ENCODE assay signal across 16 cellular contexts in genomic region chr14:76446486-76446885, GRCh38.
A peak's percentile ranks its signal among the peaks of the same experiment; 100 is the strongest.
DNase-seq lines count a peak whose midpoint lies in the region; ATAC-seq and TF ChIP-seq lines count a peak whose summit lies in the region.
"Had no signal": no experiment of that assay in that cellular context is flagged by ENCODE, and none has a peak within 500 bp of the region (broad histone marks: within the 10 kb centered on the region; RNA-seq: fewer than 3 reads in every experiment).

No MANE protein-coding gene starts in this region.

- H3K4ac ChIP-seq in mesendoderm (ENCODE audit: low read depth, low read length) = no peak overlapping the region

- H3K9me2 ChIP-seq in SK-N-SH = no peaks in the 10 kb centered on the region

- H4K20me1 ChIP-seq in SK-N-SH (ENCODE audit: insufficient read depth) = no peaks in the 10 kb centered on the region

- no peaks in the 10 kb centered on the region for H3F3A ChIP-seq in SK-N-SH (replicated peaks; ENCODE audit: insufficient read depth)

- CTCF ChIA-PET in SK-N-SH (lab: Yijun Ruan, JAX) = interaction anchor here (1.0 to 2.1 kb wide), 5 partner anchors 10 to 201 kb away, joined by 4 to 7 read pairs (median 5); no protein-coding TSS in a partner anchor

- H2AK5ac ChIP-seq in mesendoderm (ENCODE audit: low read length) = no peak overlapping the region

- no peak for TF ChIP-seq RAD21 in SK-N-SH (IDR thresholded peaks at IDR 0.05; ENCODE audit: low read length)

- POLR2A ChIA-PET in SK-N-SH (lab: Yijun Ruan, JAX) = no interaction called here

- 0 out of 4 replicates have a peak, but pooled peaks of 1 of the 2 experiments have one; percentile 31 for TF ChIP-seq EP300 in SK-N-SH (IDR thresholded peaks at IDR 0.05; ENCODE audit: borderline replicate concordance in 1 of 2, low read depth in 1 of 2, low read length in 1 of 2)

- no peak overlapping the region for H3K9ac ChIP-seq in SK-N-SH
- H3K9ac ChIP-seq in mesendoderm (ENCODE audit: low read length) = no peak overlapping the region

- H3K36me3 ChIP-seq in SK-N-SH (replicated peaks in 1 of 2; ENCODE audit: control insufficient read depth in 1 of 2, insufficient read depth in 2 of 2, low read length in 1 of 2) (no peaks in the 10 kb centered on the region), mesendoderm (ENCODE audit: control insufficient read depth, insufficient read depth, low read length) (no peaks in the 10 kb centered on the region), BE2C (no peaks in the 10 kb centered on the region)

- H3K27ac ChIP-seq in SK-N-SH (ENCODE audit: low read depth in 2 of 2, low read length in 1 of 2) (no peak overlapping the region), mesendoderm (ENCODE audit: low read depth, low read length) (no peak overlapping the region)
- H3K27ac ChIP-seq: 22Rv1 had no signal

- TF ChIP-seq POLR2A in erythroblast (IDR thresholded peaks at IDR 0.05; ENCODE audit: low read length) = no peak

- no peak overlapping the region for H2BK15ac ChIP-seq in mesendoderm (replicated peaks; ENCODE audit: low read depth)

- H3K79me1 ChIP-seq in mesendoderm (ENCODE audit: low read length) = no peaks in the 10 kb centered on the region

- H3K56ac ChIP-seq in mesendoderm (ENCODE audit: low read length) = no peak overlapping the region

- no peak for ATAC-seq in SK-N-SH treated with all-trans-retinoic acid at 6 μM for 48 hours

- H4K5ac ChIP-seq in mesendoderm (ENCODE audit: low read length) = no peak overlapping the region

- H3K9me3 ChIP-seq in SK-N-SH (no peaks in the 10 kb centered on the region), BE2C (no peaks in the 10 kb centered on the region)
- H3K9me3 ChIP-seq: Caco-2 had no signal

- no peak overlapping the region for H3K18ac ChIP-seq in mesendoderm (ENCODE audit: low read length)

- H3K4me1 ChIP-seq in SK-N-SH (ENCODE audit: control insufficient read depth in 1 of 2, insufficient read depth in 2 of 2, low read depth in 1 of 2, low read length in 1 of 2) = no peaks in the 10 kb centered on the region; a peak in 1 of 4 replicates
- no peaks in the 10 kb centered on the region for H3K4me1 ChIP-seq in mesendoderm (ENCODE audit: control insufficient read depth, low read depth, low read length)
- peaks cover 3% of the 10 kb centered on the region for H3K4me1 ChIP-seq in BE2C
- H3K4me1 ChIP-seq: Caco-2 had no signal

- DNase-seq in SK-N-SH (peak; percentile 43), SK-N-DZ (ENCODE audit: low spot score) (peak; percentile 58), mesendoderm (no peak), erythroblast (lab: John Stamatoyannopoulos, UW) (no peak), BE2C (no peak)
- DNase-seq: ACHN; AML-193; C1 segment of cervical spinal cord; Caco-2; CD4-positive, alpha-beta memory T cell; DMS153; DND-41; H7; HCEC 1CT had no signal

- no peaks in the 10 kb centered on the region; the same call in 1 of the 2 replicates for H3K27me3 ChIP-seq in SK-N-SH (ENCODE audit: insufficient read depth)
- no peaks in the 10 kb centered on the region for H3K27me3 ChIP-seq in mesendoderm (ENCODE audit: insufficient read depth, low read length, poor library complexity)
- no peaks in the 10 kb centered on the region for H3K27me3 ChIP-seq in BE2C

- no peak overlapping the region for H4K8ac ChIP-seq in mesendoderm (ENCODE audit: low read depth, low read length)

- TF ChIP-seq CTCF in SK-N-SH (IDR thresholded peaks at IDR 0.05) = no peak
- no peak for TF ChIP-seq CTCF in BE2C (IDR thresholded peaks at IDR 0.05; ENCODE audit: low read depth, low read length)

- no peak overlapping the region for H3K4me2 ChIP-seq in SK-N-SH
- H3K4me2 ChIP-seq in mesendoderm (ENCODE audit: low read length) = no peak overlapping the region

- H2BK120ac ChIP-seq in mesendoderm (ENCODE audit: low read depth, low read length) = no peak overlapping the region

- H2BK5ac ChIP-seq in mesendoderm (ENCODE audit: low read length) = no peak overlapping the region

- no peak overlapping the region for H2AFZ ChIP-seq in SK-N-SH (ENCODE audit: low read depth)

- H3K79me2 ChIP-seq in SK-N-SH (ENCODE audit: insufficient read depth) (no peaks in the 10 kb centered on the region), mesendoderm (ENCODE audit: control insufficient read depth, insufficient read depth, low read length) (no peaks in the 10 kb centered on the region)

- peak overlapping the region; percentile 9 for H3K23ac ChIP-seq in mesendoderm (ENCODE audit: low read length)

- no peak overlapping the region for H3K4me3 ChIP-seq in SK-N-SH (ENCODE audit: low read depth in 2 of 2, low read length in 1 of 2)
- H3K4me3 ChIP-seq in mesendoderm (ENCODE audit: low read length) = no peak overlapping the region
- H3K4me3 ChIP-seq in BE2C (ENCODE audit: low read depth, low read length) = no peak overlapping the region

- 7% methylated on average over 2 of the region's 2 CpGs for WGBS in SK-N-SH (ENCODE audit: low lambda C conversion rate)
- no CpG with 5 or more reads among the region's 2 CpGs for WGBS in mesendoderm (ENCODE audit: extremely low coverage, insufficient coverage, low lambda C conversion rate)

TF ChIP-seq in SK-N-SH, 30 proteins besides CTCF, POLR2A, EP300 and RAD21:
- no peak for TF ChIP-seq JUND (IDR thresholded peaks at IDR 0.05)
- no peak for TF ChIP-seq ELF1 (IDR thresholded peaks at IDR 0.05)
- TF ChIP-seq ZBTB33 (IDR thresholded peaks at IDR 0.05; ENCODE audit: borderline replicate concordance, low read depth) = no peak
- no peak for TF ChIP-seq NFIC (IDR thresholded peaks at IDR 0.05; ENCODE audit: borderline replicate concordance)

TF ChIP-seq in SK-N-SH treated with all-trans-retinoic acid at 6 μM for 48 hours, 23 proteins besides CTCF, POLR2A, EP300 and RAD21 (continues in another document):
- TF ChIP-seq ZFP30 (CRISPR knock-in tag; IDR thresholded peaks at IDR 0.05) = no peak
- TF ChIP-seq TOX (CRISPR knock-in tag; IDR thresholded peaks at IDR 0.05; ENCODE audit: borderline replicate concordance) = no peak
- TF ChIP-seq ESRRG (CRISPR knock-in tag; IDR thresholded peaks at IDR 0.05) = no peak
- TF ChIP-seq ZNF565 (CRISPR knock-in tag; conservative IDR thresholded peaks at IDR 0.05; ENCODE audit: low read depth) = no peak
- no peak for TF ChIP-seq CSRNP3 (CRISPR knock-in tag; IDR thresholded peaks at IDR 0.05)
- no peak for TF ChIP-seq TSHZ2 (CRISPR knock-in tag; IDR thresholded peaks at IDR 0.05)
- no peak for TF ChIP-seq TCF4 (CRISPR knock-in tag; IDR thresholded peaks at IDR 0.05; ENCODE audit: borderline replicate concordance)
- no peak for TF ChIP-seq RARB (CRISPR knock-in tag; IDR thresholded peaks at IDR 0.05)
- no peak for TF ChIP-seq GLIS3 (CRISPR knock-in tag; IDR thresholded peaks at IDR 0.05)
- TF ChIP-seq ISL1 (CRISPR knock-in tag; IDR thresholded peaks at IDR 0.05) = no peak
- TF ChIP-seq POU6F1 (CRISPR knock-in tag; IDR thresholded peaks at IDR 0.05; ENCODE audit: borderline replicate concordance, low read depth) = no peak
- no peak for TF ChIP-seq ZFP3 (CRISPR knock-in tag; IDR thresholded peaks at IDR 0.05)
- no peak for TF ChIP-seq PPARA (CRISPR knock-in tag; IDR thresholded peaks at IDR 0.05; ENCODE audit: borderline replicate concordance)
- no peak for TF ChIP-seq CSDC2 (CRISPR knock-in tag; IDR thresholded peaks at IDR 0.05)

Comparison
In these comparisons a context has a peak if more than half of its experiments do, and no peak if none do; other contexts are left out.
1. DNase-seq: peak in SK-N-SH (single experiment) and SK-N-DZ (single experiment); none in mesendoderm (single experiment), erythroblast (0 of 2) and BE2C (single experiment).